8 cellular contexts compared by ENCODE assay signal in the genomic region with DNA sequence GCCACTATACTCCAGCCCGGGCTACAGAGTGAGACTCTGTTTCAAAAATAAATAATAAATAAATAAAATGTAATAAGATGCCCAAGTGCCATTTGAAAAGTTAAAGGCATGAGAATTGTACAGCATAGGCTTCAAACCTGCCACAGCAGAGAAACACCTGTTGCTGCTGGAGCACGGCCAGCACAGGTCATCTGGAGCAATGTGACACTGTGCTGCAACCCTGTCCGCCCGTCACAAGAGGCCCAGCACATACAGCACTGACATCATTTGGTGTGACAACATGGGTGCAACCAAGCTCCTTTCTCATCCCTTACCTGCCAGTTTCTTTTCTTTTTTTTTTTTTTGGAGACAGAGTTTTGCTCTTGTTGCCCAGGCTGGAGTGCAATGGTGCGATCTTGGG. TPM values are rescaled to one million over a fixed set of nuclear protein-coding genes. Genes with fewer than 3 reads are reported as not detected.
DNase-seq lines count a peak whose midpoint lies in the region; ATAC-seq and TF ChIP-seq lines count a peak whose summit lies in the region.
"Had no signal": no experiment of that assay in that cellular context is flagged by ENCODE, and none has a peak within 500 bp of the region (broad histone marks: within the 10 kb centered on the region; RNA-seq: fewer than 3 reads in every experiment).

No MANE protein-coding gene starts in this region.

- H3K9me2 ChIP-seq in neural cell (ENCODE audit: insufficient read depth, low read length) = no peaks in the 10 kb centered on the region

- no peak overlapping the region for H3K27ac ChIP-seq in neural cell (ENCODE audit: low read length)

- H3K27ac Mint-ChIP-seq in activated naive CD8-positive, alpha-beta T cell = peak overlapping the region; percentile 96

- H3K9me3 Mint-ChIP-seq in activated naive CD8-positive, alpha-beta T cell (ENCODE audit: low read depth) = no peaks in the 10 kb centered on the region

- no peaks in the 10 kb centered on the region for H3K36me3 ChIP-seq in neural cell (ENCODE audit: insufficient read depth, low read length)

- no peak overlapping the region for H2AFZ ChIP-seq in neural cell (ENCODE audit: low read depth, low read length)

- no peak for TF ChIP-seq EP300 in neural cell (conservative IDR thresholded peaks at IDR 0.05; ENCODE audit: poor library complexity, severe bottlenecking)

- no peak for TF ChIP-seq POLR2A in NB4 (IDR thresholded peaks at IDR 0.05; ENCODE audit: extremely low read depth, insufficient read length)

- H3K27me3 Mint-ChIP-seq in activated naive CD8-positive, alpha-beta T cell = no peaks in the 10 kb centered on the region

- H3K36me3 Mint-ChIP-seq in activated naive CD8-positive, alpha-beta T cell = peaks cover 5% of the 10 kb centered on the region

- ATAC-seq in HG02840 (IDR thresholded peaks at IDR 0.05; ENCODE audit: low FRiP score, unreplicated experiment) = no peak

- H3K4me3 ChIP-seq in GM08714 (ENCODE audit: low read length) (peak overlapping the region; percentile 86), NB4 (ENCODE audit: low read depth, low read length) (peak overlapping the region; percentile 94), neural cell (ENCODE audit: low read length) (peak overlapping the region; percentile 100)

- peak overlapping the region; percentile 92 for H3K4me3 Mint-ChIP-seq in activated naive CD8-positive, alpha-beta T cell

- H3K4me1 Mint-ChIP-seq in activated naive CD8-positive, alpha-beta T cell (ENCODE audit: low read depth) = peaks cover 16% of the 10 kb centered on the region

- no peaks in the 10 kb centered on the region for H3K9me3 ChIP-seq in neural cell (ENCODE audit: low read length)

- no peak for DNase-seq in NB4 (ENCODE audit: low read depth)
- no peak for DNase-seq in NCI-H524 (lab: John Stamatoyannopoulos, UW)
- DNase-seq in activated CD4-positive, alpha-beta T cell treated with anti-CD3 and anti-CD28 coated beads, Interleukin-2, amount 50 U/mL, for 1 hour = no peak
- DNase-seq: effector CD8-positive, alpha-beta T cell had no signal

- TF ChIP-seq CTCF in NB4 (IDR thresholded peaks at IDR 0.05; ENCODE audit: low read depth, low read length) (no peak), neural cell (IDR thresholded peaks at IDR 0.05; ENCODE audit: poor library complexity, severe bottlenecking) (no peak)

- peaks cover 23% of the 10 kb centered on the region for H3K79me2 ChIP-seq in neural cell (replicated peaks; ENCODE audit: insufficient read depth, low read length)

- TF ChIP-seq RAD21 in neural cell (conservative IDR thresholded peaks at IDR 0.05) = no peak

- no peaks in the 10 kb centered on the region for H3F3A ChIP-seq in neural cell (ENCODE audit: insufficient read depth, low read length, poor library complexity, severe bottlenecking)

- no peaks in the 10 kb centered on the region for H3K27me3 ChIP-seq in neural cell (ENCODE audit: insufficient read depth, low read depth, low read length)

- peak overlapping the region; percentile 62 for H3K4me2 ChIP-seq in neural cell (ENCODE audit: low read length)

- H4K20me1 ChIP-seq in neural cell (ENCODE audit: insufficient read depth) = no peaks in the 10 kb centered on the region

- H3K9ac ChIP-seq in neural cell (ENCODE audit: low read length) = no peak overlapping the region

TF ChIP-seq in neural cell, 6 proteins besides CTCF, POLR2A, EP300 and RAD21:
- TF ChIP-seq TAF1 (IDR thresholded peaks at IDR 0.05; ENCODE audit: low read depth) (no peak), EZH2 (IDR thresholded peaks at IDR 0.05; ENCODE audit: borderline replicate concordance, insufficient read depth, low read length, poor library complexity, severe bottlenecking) (no peak)

RNA-seq across cellular contexts. Expression of gene RFC2, which starts 1.3 kb away (rescaled TPM):
- 20.9 and 35.3 TPM in 2 replicates for polyA plus RNA-seq in neural cell
- 22.7 and 23.4 TPM in 2 replicates for polyA minus RNA-seq in neural cell

RNA-seq across cellular contexts. Expression of gene CLIP2, which starts 36.3 kb away (rescaled TPM):
- 25.7 and 38.9 TPM in 2 replicates for polyA plus RNA-seq in neural cell
- polyA minus RNA-seq in neural cell = 130 and 161 TPM in 2 replicates

RNA-seq across cellular contexts. Expression of gene LAT2, which starts 43.1 kb away (rescaled TPM):
- polyA plus RNA-seq in neural cell = 2.6 and 3.7 TPM in 2 replicates
- 0.69 TPM in 1 of 2 replicates, not detected in the other for polyA minus RNA-seq in neural cell
